ENCODE assay signal across 11 cellular contexts in genomic region chr1:149747359-149748143, GRCh38. TPM values are rescaled to one million over a fixed set of nuclear protein-coding genes. Genes with fewer than 3 reads are reported as not detected.
A peak's percentile ranks its signal among the peaks of the same experiment; 100 is the strongest.
DNase-seq lines count a peak whose midpoint lies in the region; ATAC-seq and TF ChIP-seq lines count a peak whose summit lies in the region.
"Not testable (repeated sequence)": the region's sequence is repeated elsewhere in the genome, so short reads cannot be mapped to it uniquely, and the experiment has no call there.
"Had no signal": no experiment of that assay in that cellular context is flagged by ENCODE, and none has a peak within 500 bp of the region (broad histone marks: within the 10 kb centered on the region; RNA-seq: fewer than 3 reads in every experiment).

No MANE protein-coding gene starts in this region.

- not testable (repeated sequence) for H3K4me1 Mint-ChIP-seq in Calu3 (ENCODE audit: low read depth, unreplicated experiment); T-cell; activated CD8-positive, alpha-beta memory T cell treated with anti-CD3 and anti-CD28 coated beads, Interleukin-2, amount 10 ng/mL, durations not matched to agents 7 days and 5 days; activated naive CD8-positive, alpha-beta T cell (ENCODE audit: low read depth); glutamatergic neuron (ENCODE audit: low read depth, unreplicated experiment); nephron progenitor cell; stimulated activated naive CD8-positive, alpha-beta T cell treated with anti-CD3 and anti-CD28 coated beads, Interleukin-15, Interleukin-2, amounts not matched to agents 100 ng/mL and 50 ng/mL, for 24 hours (ENCODE audit: low read depth)

- H3K27me3 Mint-ChIP-seq in Calu3 (ENCODE audit: unreplicated experiment); T-cell; activated naive CD8-positive, alpha-beta T cell; glutamatergic neuron (ENCODE audit: unreplicated experiment): not testable (repeated sequence)
- peaks cover 23% of the 10 kb centered on the region for H3K27me3 Mint-ChIP-seq in activated CD8-positive, alpha-beta memory T cell treated with anti-CD3 and anti-CD28 coated beads, Interleukin-2, amount 10 ng/mL, durations not matched to agents 7 days and 5 days
- H3K27me3 Mint-ChIP-seq in nephron progenitor cell (ENCODE audit: low read depth, poor library complexity): peaks cover 36% of the 10 kb centered on the region
- H3K27me3 Mint-ChIP-seq in stimulated activated naive CD8-positive, alpha-beta T cell treated with anti-CD3 and anti-CD28 coated beads, Interleukin-15, Interleukin-2, amounts not matched to agents 100 ng/mL and 50 ng/mL, for 24 hours: peaks cover 17% of the 10 kb centered on the region

- ATAC-seq in T-cell (replicated peaks in 1 of 4) (peak; percentile 51 to 78 (median 68)), right lobe of liver (peak in 3 of 4 donors; percentile 33 to 54 (median 52))
- ATAC-seq in activated CD8-positive, alpha-beta memory T cell treated with anti-CD3 and anti-CD28 coated beads, Interleukin-2, amount 10 ng/mL, durations not matched to agents 7 days and 5 days: peak; percentile 64

- POLR2A ChIA-PET in T-cell (lab: Charles Lee): not testable (repeated sequence)

- not testable (repeated sequence) for H3K9me3 ChIP-seq in right lobe of liver

- DNase-seq in Calu3; T-cell; activated CD8-positive, alpha-beta memory T cell treated with anti-CD3 and anti-CD28 coated beads, Interleukin-2, amount 10 ng/mL, durations not matched to agents 7 days and 5 days; glutamatergic neuron; right lobe of liver; nephron progenitor cell: not testable (repeated sequence)

- not testable (repeated sequence) for BruUV-seq in Calu3 (replicated peaks; lab: Mats Ljungman, UMichigan)

- not testable (repeated sequence) for TF ChIP-seq CTCF in Calu3 (IDR thresholded peaks at IDR 0.05; ENCODE audit: unreplicated experiment); glutamatergic neuron (IDR thresholded peaks at IDR 0.05; ENCODE audit: partially characterized antibody, unreplicated experiment); right lobe of liver (IDR thresholded peaks at IDR 0.05); nephron progenitor cell (IDR thresholded peaks at IDR 0.05)

- WGBS in right lobe of liver (ENCODE audit: insufficient coverage, low coverage, low lambda C conversion rate, missing lambda C conversion rate): 10% methylated on average over 7 of the region's 40 CpGs

- H3K4me1 ChIP-seq in right lobe of liver: not testable (repeated sequence)

- H3K36me3 Mint-ChIP-seq in Calu3 (ENCODE audit: insufficient read depth, unreplicated experiment); T-cell; activated CD8-positive, alpha-beta memory T cell treated with anti-CD3 and anti-CD28 coated beads, Interleukin-2, amount 10 ng/mL, durations not matched to agents 7 days and 5 days; activated naive CD8-positive, alpha-beta T cell; glutamatergic neuron (ENCODE audit: unreplicated experiment); nephron progenitor cell (ENCODE audit: low read depth); stimulated activated naive CD8-positive, alpha-beta T cell treated with anti-CD3 and anti-CD28 coated beads, Interleukin-15, Interleukin-2, amounts not matched to agents 100 ng/mL and 50 ng/mL, for 24 hours (ENCODE audit: low read depth): not testable (repeated sequence)

- not testable (repeated sequence) for H3K27ac Mint-ChIP-seq in Calu3 (ENCODE audit: unreplicated experiment); T-cell; activated CD8-positive, alpha-beta memory T cell treated with anti-CD3 and anti-CD28 coated beads, Interleukin-2, amount 10 ng/mL, durations not matched to agents 7 days and 5 days; activated naive CD8-positive, alpha-beta T cell; glutamatergic neuron (ENCODE audit: unreplicated experiment); nephron progenitor cell; stimulated activated naive CD8-positive, alpha-beta T cell treated with anti-CD3 and anti-CD28 coated beads, Interleukin-15, Interleukin-2, amounts not matched to agents 100 ng/mL and 50 ng/mL, for 24 hours

- H3K36me3 ChIP-seq in right lobe of liver: not testable (repeated sequence)

- intact Hi-C loops in Calu3 (cut with micrococcal nuclease; ENCODE audit: unreplicated experiment); right lobe of liver (cut with DNase I): not testable (repeated sequence)

- H3K27ac ChIP-seq in right lobe of liver: not testable (repeated sequence)

- not testable (repeated sequence) for H3K4me3 ChIP-seq in right lobe of liver

- H3K4me3 Mint-ChIP-seq in Calu3 (ENCODE audit: low read depth, unreplicated experiment): peak overlapping the region; percentile 26
- H3K4me3 Mint-ChIP-seq in T-cell: peak overlapping the region; percentile 60 to 73 (median 67)
- peak overlapping the region; percentile 43 for H3K4me3 Mint-ChIP-seq in activated CD8-positive, alpha-beta memory T cell treated with anti-CD3 and anti-CD28 coated beads, Interleukin-2, amount 10 ng/mL, durations not matched to agents 7 days and 5 days
- peak overlapping the region; percentile 86 for H3K4me3 Mint-ChIP-seq in activated naive CD8-positive, alpha-beta T cell
- H3K4me3 Mint-ChIP-seq in glutamatergic neuron (ENCODE audit: unreplicated experiment): peak overlapping the region; percentile 85
- peak overlapping the region; percentile 81 for H3K4me3 Mint-ChIP-seq in nephron progenitor cell
- peak overlapping the region; percentile 74 for H3K4me3 Mint-ChIP-seq in stimulated activated naive CD8-positive, alpha-beta T cell treated with anti-CD3 and anti-CD28 coated beads, Interleukin-15, Interleukin-2, amounts not matched to agents 100 ng/mL and 50 ng/mL, for 24 hours

- not testable (repeated sequence) for H3K9me3 Mint-ChIP-seq in Calu3 (ENCODE audit: low read depth, unreplicated experiment); T-cell; activated CD8-positive, alpha-beta memory T cell treated with anti-CD3 and anti-CD28 coated beads, Interleukin-2, amount 10 ng/mL, durations not matched to agents 7 days and 5 days (ENCODE audit: low read depth); activated naive CD8-positive, alpha-beta T cell (ENCODE audit: low read depth); glutamatergic neuron (ENCODE audit: unreplicated experiment); nephron progenitor cell; stimulated activated naive CD8-positive, alpha-beta T cell treated with anti-CD3 and anti-CD28 coated beads, Interleukin-15, Interleukin-2, amounts not matched to agents 100 ng/mL and 50 ng/mL, for 24 hours

- not testable (repeated sequence) for TF ChIP-seq POLR2A in right lobe of liver (IDR thresholded peaks at IDR 0.05)

- H3K27me3 ChIP-seq in right lobe of liver: not testable (repeated sequence)

- CTCF ChIA-PET in Calu3 (lab: Charles Lee); T-cell (lab: Charles Lee); activated CD8-positive, alpha-beta memory T cell treated with anti-CD3 and anti-CD28 coated beads, Interleukin-2, amount 10 ng/mL, durations not matched to agents 7 days and 5 days (lab: Charles Lee): not testable (repeated sequence)

RNA-seq across cellular contexts. Expression of gene FCGR1A, which starts 34.9 kb away (rescaled TPM):
- total RNA-seq in Calu3 (2022) (not detected in 2 replicates), T-cell (not detected), glutamatergic neuron (ENCODE audit: unreplicated experiment) (not detected), right lobe of liver (10 to 100 TPM in 1 of 6 experiments, 1 to 10 TPM in 5; 1.3 to 15.9 (median 3.6) TPM)
- under 1 TPM in 1 of 2 experiments, not detected in 1; 0.70 TPM for total RNA-seq in activated CD8-positive, alpha-beta memory T cell treated with anti-CD3 and anti-CD28 coated beads, Interleukin-2, amount 10 ng/mL, durations not matched to agents 7 days and 5 days
- total RNA-seq: Daoy, H4, pulmonary artery endothelial cell had no signal

Comparison
In these comparisons a context has a peak if more than half of its experiments do, and no peak if none do; other contexts are left out.
1. H3K4me3 Mint-ChIP-seq: peak in every context shown above with its lines; median percentile 86 in activated naive CD8-positive, alpha-beta T cell; 85 in glutamatergic neuron; 81 in nephron progenitor cell; 74 in stimulated activated naive CD8-positive, alpha-beta T cell treated with anti-CD3 and anti-CD28 coated beads, Interleukin-15, Interleukin-2, amounts not matched to agents 100 ng/mL and 50 ng/mL, for 24 hours; 67 in T-cell; 43 in activated CD8-positive, alpha-beta memory T cell treated with anti-CD3 and anti-CD28 coated beads, Interleukin-2, amount 10 ng/mL, durations not matched to agents 7 days and 5 days; 26 in Calu3.